Comparison of ENCODE assay signal across 22 cellular contexts in the genomic region with DNA sequence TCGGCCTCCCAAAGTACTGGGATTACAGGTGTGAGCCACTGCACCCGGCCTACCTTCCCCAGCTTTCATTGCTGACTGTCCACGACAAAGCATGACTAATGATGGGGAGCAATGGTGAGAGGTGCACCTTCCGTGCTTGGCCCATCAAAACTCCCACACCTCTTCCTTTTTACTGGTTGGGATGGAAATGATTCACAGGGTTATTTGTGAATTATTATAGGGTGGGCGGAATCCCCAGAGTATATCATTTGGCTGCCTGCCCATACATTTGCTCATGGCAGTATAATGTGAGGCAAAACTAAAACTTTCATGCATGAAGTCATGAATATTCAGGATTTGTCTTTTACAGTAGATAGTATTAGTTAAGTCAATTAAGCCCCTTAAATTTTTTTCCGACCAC.
"Had no signal": no experiment of that assay in that cellular context is flagged by ENCODE, and none has a peak within 500 bp of the region (broad histone marks: within the 10 kb centered on the region; RNA-seq: fewer than 3 reads in every experiment).

No MANE protein-coding gene starts in this region.

- H3K27ac ChIP-seq: cardiac muscle cell, epithelial cell of prostate, neural progenitor cell, prostate gland, right atrium auricular region, tibial artery had no signal

- H3K4me3 ChIP-seq: cardiac muscle cell, neural progenitor cell, prostate gland, right atrium auricular region, tibial artery had no signal

- H3K4me1 ChIP-seq: neural progenitor cell, prostate gland, right atrium auricular region, tibial artery had no signal

- H3K9me3 Mint-ChIP-seq: activated CD4-positive, alpha-beta T cell treated with anti-CD3 and anti-CD28 coated beads, Interleukin-2, amount 10 ng/mL, durations not matched to agents 7 days and 5 days; activated naive CD8-positive, alpha-beta T cell treated with anti-CD3 and anti-CD28 coated beads, Interleukin-2, amount 50 U/mL, for 24 hours; activated T-cell treated with anti-CD3 and anti-CD28 coated beads, Interleukin-2, amount 50 U/mL, for 4 hours; effector memory CD8-positive, alpha-beta T cell; neural progenitor cell had no signal

- H3K27me3 Mint-ChIP-seq: activated CD4-positive, alpha-beta T cell treated with anti-CD3 and anti-CD28 coated beads, Interleukin-2, amount 10 ng/mL, durations not matched to agents 7 days and 5 days; activated naive CD4-positive, alpha-beta T cell treated with anti-CD3 and anti-CD28 coated beads, Interleukin-2, amount 10 ng/mL, durations not matched to agents 7 days and 5 days; activated naive CD8-positive, alpha-beta T cell treated with anti-CD3 and anti-CD28 coated beads, Interleukin-2, amount 50 U/mL, for 24 hours; effector memory CD8-positive, alpha-beta T cell; naive thymus-derived CD4-positive, alpha-beta T cell; T-cell had no signal

- FAIRE-seq: frontal cortex had no signal

- H3K4me3 Mint-ChIP-seq: activated CD4-positive, alpha-beta T cell treated with anti-CD3 and anti-CD28 coated beads, Interleukin-2, amount 10 ng/mL, durations not matched to agents 7 days and 5 days; activated naive CD4-positive, alpha-beta T cell treated with anti-CD3 and anti-CD28 coated beads, Interleukin-2, amount 10 ng/mL, durations not matched to agents 7 days and 5 days; activated naive CD8-positive, alpha-beta T cell treated with anti-CD3 and anti-CD28 coated beads, Interleukin-2, amount 50 U/mL, for 24 hours; activated T-cell treated with anti-CD3 and anti-CD28 coated beads, Interleukin-2, amount 50 U/mL, for 4 hours; effector memory CD8-positive, alpha-beta T cell; naive thymus-derived CD4-positive, alpha-beta T cell; neural progenitor cell; T-cell had no signal

- H3K27ac Mint-ChIP-seq: activated CD4-positive, alpha-beta T cell treated with anti-CD3 and anti-CD28 coated beads, Interleukin-2, amount 10 ng/mL, durations not matched to agents 7 days and 5 days; activated naive CD4-positive, alpha-beta T cell treated with anti-CD3 and anti-CD28 coated beads, Interleukin-2, amount 10 ng/mL, durations not matched to agents 7 days and 5 days; activated naive CD8-positive, alpha-beta T cell treated with anti-CD3 and anti-CD28 coated beads, Interleukin-2, amount 50 U/mL, for 24 hours; effector memory CD8-positive, alpha-beta T cell; naive thymus-derived CD4-positive, alpha-beta T cell; neural progenitor cell; T-cell had no signal

- H3K9me3 ChIP-seq: prostate gland, right atrium auricular region, tibial artery had no signal

- ATAC-seq: activated naive CD8-positive, alpha-beta T cell treated with anti-CD3 and anti-CD28 coated beads, Interleukin-2, amount 50 U/mL, for 24 hours; activated T-cell treated with anti-CD3 and anti-CD28 coated beads, Interleukin-2, amount 50 U/mL, for 4 hours; effector memory CD8-positive, alpha-beta T cell; naive thymus-derived CD4-positive, alpha-beta T cell; stimulated activated naive CD8-positive, alpha-beta T cell treated with anti-CD3 and anti-CD28 coated beads, Interleukin-15, Interleukin-2, amounts not matched to agents 100 U/mL and 50 U/mL, for 24 hours; T-cell had no signal

- H3K36me3 ChIP-seq: cardiac muscle cell, neural progenitor cell, prostate gland, right atrium auricular region, tibial artery had no signal

- H3K36me3 Mint-ChIP-seq: activated naive CD4-positive, alpha-beta T cell treated with anti-CD3 and anti-CD28 coated beads, Interleukin-2, amount 10 ng/mL, durations not matched to agents 7 days and 5 days; naive thymus-derived CD4-positive, alpha-beta T cell; neural progenitor cell; T-cell had no signal

- H3K27me3 ChIP-seq: cardiac muscle cell, neural progenitor cell, right atrium auricular region, tibial artery had no signal

- H3K4me1 Mint-ChIP-seq: activated CD4-positive, alpha-beta T cell treated with anti-CD3 and anti-CD28 coated beads, Interleukin-2, amount 10 ng/mL, durations not matched to agents 7 days and 5 days; activated naive CD4-positive, alpha-beta T cell treated with anti-CD3 and anti-CD28 coated beads, Interleukin-2, amount 10 ng/mL, durations not matched to agents 7 days and 5 days; activated naive CD8-positive, alpha-beta T cell treated with anti-CD3 and anti-CD28 coated beads, Interleukin-2, amount 50 U/mL, for 24 hours; naive thymus-derived CD4-positive, alpha-beta T cell; neural progenitor cell; T-cell had no signal

- DNase-seq: activated CD4-positive, alpha-beta T cell treated with anti-CD3 and anti-CD28 coated beads, Interleukin-2, amount 10 ng/mL, durations not matched to agents 7 days and 5 days; activated CD8-positive, alpha-beta memory T cell treated with anti-CD3 and anti-CD28 coated beads, Interleukin-2, amount 50 U/mL, for 4 hours; activated naive CD4-positive, alpha-beta T cell treated with anti-CD3 and anti-CD28 coated beads, Interleukin-2, amount 10 ng/mL, durations not matched to agents 7 days and 5 days; activated naive CD8-positive, alpha-beta T cell treated with anti-CD3 and anti-CD28 coated beads, Interleukin-2, amount 50 U/mL, for 24 hours; activated T-cell treated with anti-CD3 and anti-CD28 coated beads, Interleukin-2, amount 50 U/mL, for 4 hours; aorta; effector memory CD8-positive, alpha-beta T cell; head of caudate nucleus; mesendoderm; naive thymus-derived CD4-positive, alpha-beta T cell; stimulated activated CD4-positive, alpha-beta T cell treated with anti-CD3 and anti-CD28 coated beads, Interleukin-2, amount 100 ng/mL, for 24 hours; stimulated activated naive CD8-positive, alpha-beta T cell treated with anti-CD3 and anti-CD28 coated beads, Interleukin-15, Interleukin-2, amounts not matched to agents 100 U/mL and 50 U/mL, for 24 hours; substantia nigra; T-cell; T1000; tibial artery had no signal
